In the genomic region with DNA sequence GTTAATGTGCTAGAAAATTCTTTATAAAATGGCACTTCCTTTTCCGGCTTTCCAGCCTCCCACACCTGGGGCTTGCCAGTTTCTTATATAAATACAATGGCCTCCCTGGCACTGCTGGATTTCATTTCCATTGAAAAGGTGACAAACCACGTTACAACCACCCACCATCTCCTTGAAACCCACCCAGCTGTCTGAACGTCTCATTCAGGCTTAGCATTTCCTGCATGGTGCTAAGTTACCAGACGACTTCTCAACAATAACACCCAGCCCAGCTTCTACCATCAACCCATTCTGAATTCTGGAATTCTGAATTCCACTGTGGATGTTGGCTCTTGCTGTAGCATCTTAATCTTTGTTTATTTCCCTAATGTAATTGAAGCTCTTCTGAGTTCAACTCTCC, we compare ENCODE assay signal across 1 cellular context.
TF ChIP-seq lines count a peak whose summit lies in the region.

No MANE protein-coding gene starts in this region.

TF ChIP-seq in GM23338, 12 proteins besides CTCF, POLR2A, EP300 and RAD21 (continued from another document):
- TF ChIP-seq, protein P1, sequence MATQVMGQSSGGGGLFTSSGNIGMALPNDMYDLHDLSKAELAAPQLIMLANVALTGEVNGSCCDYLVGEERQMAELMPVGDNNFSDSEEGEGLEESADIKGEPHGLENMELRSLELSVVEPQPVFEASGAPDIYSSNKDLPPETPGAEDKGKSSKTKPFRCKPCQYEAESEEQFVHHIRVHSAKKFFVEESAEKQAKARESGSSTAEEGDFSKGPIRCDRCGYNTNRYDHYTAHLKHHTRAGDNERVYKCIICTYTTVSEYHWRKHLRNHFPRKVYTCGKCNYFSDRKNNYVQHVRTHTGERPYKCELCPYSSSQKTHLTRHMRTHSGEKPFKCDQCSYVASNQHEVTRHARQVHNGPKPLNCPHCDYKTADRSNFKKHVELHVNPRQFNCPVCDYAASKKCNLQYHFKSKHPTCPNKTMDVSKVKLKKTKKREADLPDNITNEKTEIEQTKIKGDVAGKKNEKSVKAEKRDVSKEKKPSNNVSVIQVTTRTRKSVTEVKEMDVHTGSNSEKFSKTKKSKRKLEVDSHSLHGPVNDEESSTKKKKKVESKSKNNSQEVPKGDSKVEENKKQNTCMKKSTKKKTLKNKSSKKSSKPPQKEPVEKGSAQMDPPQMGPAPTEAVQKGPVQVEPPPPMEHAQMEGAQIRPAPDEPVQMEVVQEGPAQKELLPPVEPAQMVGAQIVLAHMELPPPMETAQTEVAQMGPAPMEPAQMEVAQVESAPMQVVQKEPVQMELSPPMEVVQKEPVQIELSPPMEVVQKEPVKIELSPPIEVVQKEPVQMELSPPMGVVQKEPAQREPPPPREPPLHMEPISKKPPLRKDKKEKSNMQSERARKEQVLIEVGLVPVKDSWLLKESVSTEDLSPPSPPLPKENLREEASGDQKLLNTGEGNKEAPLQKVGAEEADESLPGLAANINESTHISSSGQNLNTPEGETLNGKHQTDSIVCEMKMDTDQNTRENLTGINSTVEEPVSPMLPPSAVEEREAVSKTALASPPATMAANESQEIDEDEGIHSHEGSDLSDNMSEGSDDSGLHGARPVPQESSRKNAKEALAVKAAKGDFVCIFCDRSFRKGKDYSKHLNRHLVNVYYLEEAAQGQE (IDR thresholded peaks at IDR 0.05; ENCODE audit: unreplicated experiment) = no peak
- no peak for TF ChIP-seq ZNF114 (CRISPR knock-in tag; IDR thresholded peaks at IDR 0.05)
